In the genomic region with DNA sequence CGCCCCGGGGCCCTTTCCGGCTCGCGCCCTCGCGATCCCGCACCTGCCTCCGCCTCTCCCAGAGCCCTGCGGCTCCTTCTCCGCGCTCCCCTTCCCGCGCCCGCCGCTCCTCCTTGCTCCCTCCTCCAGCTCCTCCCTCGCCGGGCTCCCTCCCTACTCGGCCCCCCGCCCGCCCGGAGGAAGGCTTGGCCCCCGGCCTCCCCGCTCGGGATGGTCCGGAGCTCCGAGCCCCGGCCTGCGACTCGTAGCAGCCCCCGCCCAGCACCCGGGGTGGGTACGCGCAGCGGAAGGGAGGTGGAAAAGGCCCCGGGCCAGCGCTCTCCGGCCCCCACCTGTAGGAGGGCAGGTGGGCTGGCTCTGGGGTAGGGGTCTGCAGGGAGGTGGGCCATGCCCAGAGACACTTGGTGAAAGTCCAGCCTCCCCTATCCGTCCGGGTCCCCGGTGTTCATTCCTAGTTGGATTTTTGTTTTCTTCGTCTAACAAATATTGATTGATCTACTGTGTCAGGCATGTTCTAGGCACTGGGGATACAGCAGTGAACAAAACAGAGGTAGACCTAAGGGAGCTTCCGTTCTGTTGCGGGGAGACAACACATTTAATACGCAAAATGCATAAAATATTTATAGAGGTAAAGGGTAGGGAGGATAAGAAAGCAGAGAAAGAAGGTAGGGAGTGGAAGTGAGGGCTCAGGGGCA, we compare ENCODE assay signal across 8 cellular contexts. TPM values are rescaled to one million over a fixed set of nuclear protein-coding genes. Genes with fewer than 3 reads are reported as not detected.
DNase-seq lines count a peak whose midpoint lies in the region; ATAC-seq and TF ChIP-seq lines count a peak whose summit lies in the region.

A gene with protein sequence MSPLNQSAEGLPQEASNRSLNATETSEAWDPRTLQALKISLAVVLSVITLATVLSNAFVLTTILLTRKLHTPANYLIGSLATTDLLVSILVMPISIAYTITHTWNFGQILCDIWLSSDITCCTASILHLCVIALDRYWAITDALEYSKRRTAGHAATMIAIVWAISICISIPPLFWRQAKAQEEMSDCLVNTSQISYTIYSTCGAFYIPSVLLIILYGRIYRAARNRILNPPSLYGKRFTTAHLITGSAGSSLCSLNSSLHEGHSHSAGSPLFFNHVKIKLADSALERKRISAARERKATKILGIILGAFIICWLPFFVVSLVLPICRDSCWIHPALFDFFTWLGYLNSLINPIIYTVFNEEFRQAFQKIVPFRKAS (minus strand): TSS at position 82 of the 695 bp plus-strand sequence. CDS start 23,283 bp downstream, outside the sequence.

- in situ Hi-C loops in astrocyte of the spinal cord (cut with HindIII; ENCODE audit: low sequenced_read_pairs) = no loop called here
- in situ Hi-C loops in transverse colon (cut with MboI; ENCODE audit: low pct_ligation_motif_present in 1 of 4, low pct_unique_long_range_greater_than_20kb in 1 of 4, low sequenced_read_pairs in 3 of 4) = no loop called here

- H3K27ac ChIP-seq in heart left ventricle = no peak within 1 kb of the TSS
- no peak within 1 kb of the TSS for H3K27ac ChIP-seq in right lobe of liver
- no peak within 1 kb of the TSS for H3K27ac ChIP-seq in transverse colon

- H3K4me1 ChIP-seq in heart left ventricle (peaks cover 0 to 16% (median 10%) of the 10 kb centered on the region in 12 donors), right lobe of liver (peaks cover 0 to 9% (median 0%) of the 10 kb centered on the region in 4 donors), transverse colon (peaks cover 0 to 15% (median 12%) of the 10 kb centered on the region in 4 donors)

- no peaks in the 10 kb centered on the region for H3K9me3 ChIP-seq in heart left ventricle
- no peaks in the 10 kb centered on the region for H3K9me3 ChIP-seq in right lobe of liver
- H3K9me3 ChIP-seq in transverse colon = no peaks in the 10 kb centered on the region

- no peak for TF ChIP-seq EP300 in transverse colon (IDR thresholded peaks at IDR 0.05; ENCODE audit: low read depth)

- DNase-seq in heart left ventricle (no peak), left ventricle myocardium superior (no peak), astrocyte of the spinal cord (ENCODE audit: low read depth, low spot score) (no peak), right lobe of liver (no peak), transverse colon (peak; percentile 14), erythroblast (lab: John Stamatoyannopoulos, UW) (no peak)

- 2 to 16% (median 3%) methylated on average over 10 to 45 of the region's 45 CpGs for WGBS in heart left ventricle, 4 donors
- 8% methylated on average over 9 of the region's 45 CpGs for WGBS in right lobe of liver (ENCODE audit: insufficient coverage, low coverage, low lambda C conversion rate, missing lambda C conversion rate)
- 3 to 4% methylated on average over 13 to 37 of the region's 45 CpGs for WGBS in transverse colon (ENCODE audit: low coverage in 1 of 2), 2 donors

- intact Hi-C loops in heart left ventricle (cut with DNase I) = loop anchor here in 5 of 10 donors (5.0 to 10.0 kb wide), 4 partner anchors 47 to 320 kb away; no protein-coding TSS in a partner anchor
- intact Hi-C loops in left ventricle myocardium superior (cut with micrococcal nuclease) = no loop called here
- intact Hi-C loops in right lobe of liver (cut with DNase I) = no loop called here
- intact Hi-C loops in transverse colon (cut with DNase I; ENCODE audit: low total_unique reads) = no loop called here

- TF ChIP-seq POLR2A in heart left ventricle (IDR thresholded peaks at IDR 0.05) (no peak), right lobe of liver (IDR thresholded peaks at IDR 0.05) (no peak), transverse colon (IDR thresholded peaks at IDR 0.05) (no peak), erythroblast (IDR thresholded peaks at IDR 0.05; ENCODE audit: low read length) (no peak)

- H3K4me3 ChIP-seq in heart left ventricle = peak within 1 kb of the TSS in 11 of 12 donors; percentile 23 to 54 (median 48)
- H3K4me3 ChIP-seq in astrocyte of the spinal cord (ENCODE audit: low read depth, low read length) = peak within 1 kb of the TSS; percentile 31
- peak within 1 kb of the TSS; percentile 26 to 39 (median 33) for H3K4me3 ChIP-seq in right lobe of liver
- peak within 1 kb of the TSS in 3 of 4 donors; percentile 41 to 53 (median 52) for H3K4me3 ChIP-seq in transverse colon

- ATAC-seq in heart left ventricle = no peak
- no peak for ATAC-seq in left ventricle myocardium superior
- peak in 3 of 4 donors; percentile 16 to 32 (median 22) for ATAC-seq in right lobe of liver
- no peak for ATAC-seq in HG02588 (IDR thresholded peaks at IDR 0.05; ENCODE audit: unreplicated experiment)
- ATAC-seq in HG03521 (IDR thresholded peaks at IDR 0.05; ENCODE audit: unreplicated experiment) = no peak

- no peak for TF ChIP-seq CTCF in heart left ventricle (IDR thresholded peaks at IDR 0.05)
- TF ChIP-seq CTCF in astrocyte of the spinal cord (IDR thresholded peaks at IDR 0.05; ENCODE audit: low read depth, low read length) = no peak
- no peak for TF ChIP-seq CTCF in right lobe of liver (IDR thresholded peaks at IDR 0.05)
- TF ChIP-seq CTCF in transverse colon (IDR thresholded peaks at IDR 0.05) = no peak

- H3K36me3 ChIP-seq in heart left ventricle = no peaks in the 10 kb centered on the region
- no peaks in the 10 kb centered on the region for H3K36me3 ChIP-seq in right lobe of liver
- no peaks in the 10 kb centered on the region for H3K36me3 ChIP-seq in transverse colon

- H3K27me3 ChIP-seq in heart left ventricle = peaks cover 18 to 56% (median 35%) of the 10 kb centered on the region in 9 donors
- peaks cover 0 to 14% of the 10 kb centered on the region in 2 donors for H3K27me3 ChIP-seq in right lobe of liver
- peaks cover 63% of the 10 kb centered on the region for H3K27me3 ChIP-seq in transverse colon

RNA-seq across cellular contexts. Expression of the gene that starts here (rescaled TPM):
- total RNA-seq in heart left ventricle (under 1 TPM in 2 of 9 donors, not detected in 7; 0.10 to 0.16 TPM), left ventricle myocardium superior (0.07 TPM), right lobe of liver (not detected), transverse colon (under 1 TPM in 2 of 4 donors, not detected in 2; 0.14 to 0.20 TPM)
- under 1 TPM; 0.01 to 0.04 TPM for polyA plus RNA-seq in heart left ventricle

Comparison
In these comparisons a context has a peak if more than half of its experiments do, and no peak if none do; other contexts are left out.
1. Peak in ATAC-seq and H3K4me3 ChIP-seq in right lobe of liver; RNA of the gene not detected or under 1 TPM.
2. Peak in DNase-seq and H3K4me3 ChIP-seq in transverse colon; RNA of the gene not detected or under 1 TPM.